1 cellular context compared by ENCODE assay signal in genomic region chr2:9018534-9018933, GRCh38.
TF ChIP-seq lines count a peak whose summit lies in the region.

No MANE protein-coding gene starts in this region.

TF ChIP-seq in IMR-90, 13 proteins besides CTCF, POLR2A, EP300 and RAD21:
- TF ChIP-seq CEBPB (IDR thresholded peaks at IDR 0.05; ENCODE audit: low read depth, low read length) (no peak), MAZ (IDR thresholded peaks at IDR 0.05; ENCODE audit: borderline replicate concordance, low read depth, low read length) (no peak), MXI1 (IDR thresholded peaks at IDR 0.05; ENCODE audit: borderline replicate concordance, low read depth, low read length) (no peak), USF2 (IDR thresholded peaks at IDR 0.05; ENCODE audit: low read depth, low read length) (no peak), CHD1 (IDR thresholded peaks at IDR 0.05; ENCODE audit: low read depth, low read length) (no peak), BHLHE40 (IDR thresholded peaks at IDR 0.05; ENCODE audit: low read depth, low read length) (no peak)
